ENCODE assay signal across 18 cellular contexts in genomic region chr2:223856021-223856420, GRCh38. TPM values are rescaled to one million over a fixed set of nuclear protein-coding genes. Genes with fewer than 3 reads are reported as not detected.
DNase-seq lines count a peak whose midpoint lies in the region; ATAC-seq and TF ChIP-seq lines count a peak whose summit lies in the region.
"Had no signal": no experiment of that assay in that cellular context is flagged by ENCODE, and none has a peak within 500 bp of the region (broad histone marks: within the 10 kb centered on the region; RNA-seq: fewer than 3 reads in every experiment).

No MANE protein-coding gene starts in this region.

- H3K27me3 ChIP-seq in Caco-2 (replicated peaks; ENCODE audit: control insufficient read depth, insufficient read depth, low read length) (no peaks in the 10 kb centered on the region), psoas muscle (ENCODE audit: insufficient read depth in 3 of 3, low read length in 2 of 3) (no peaks in the 10 kb centered on the region), gastrocnemius medialis (no peaks in the 10 kb centered on the region)

- in situ Hi-C loops in gastrocnemius medialis (cut with MboI; ENCODE audit: low sequenced_read_pairs in 4 of 4) = no loop called here

- CTCF ChIA-PET in Caco-2 (lab: Charles Lee) = interaction anchor here (1.1 kb wide), 1 partner anchor 18 kb away, joined by 4 read pairs; no protein-coding TSS in a partner anchor

- H3K36me3 Mint-ChIP-seq in Caco-2 (ENCODE audit: insufficient read depth, unreplicated experiment) = peaks cover 53% of the 10 kb centered on the region

- WGBS in mesodermal cell (ENCODE audit: insufficient coverage in 2 of 2), 2 experiments = 83% methylated on average over 2 of the region's 2 CpGs; no CpG with 5 or more reads in 1 of the 2 experiments
- WGBS in psoas muscle, 3 donors = 60 to 74% (median 66%) methylated on average over 2 of the region's 2 CpGs

- TF ChIP-seq CTCF in Caco-2 (IDR thresholded peaks at IDR 0.05; ENCODE audit: insufficient read depth in 1 of 2, low read depth in 1 of 2, low read length in 1 of 2, severe bottlenecking in 1 of 2, unreplicated experiment in 1 of 2) = no peak
- TF ChIP-seq CTCF in fibroblast of pulmonary artery (IDR thresholded peaks at IDR 0.05; ENCODE audit: low read length, missing control alignments) = no peak
- TF ChIP-seq CTCF in psoas muscle (IDR thresholded peaks at IDR 0.05) = no peak
- no peak for TF ChIP-seq CTCF in gastrocnemius medialis (IDR thresholded peaks at IDR 0.05 in 4 of 5, conservative IDR thresholded peaks at IDR 0.05 in 1 of 5)

- ATAC-seq in psoas muscle = no peak
- ATAC-seq in gastrocnemius medialis = no peak

- peak overlapping the region; percentile 87 for H3K27ac Mint-ChIP-seq in Caco-2 (ENCODE audit: unreplicated experiment)
- H3K27ac Mint-ChIP-seq: CD4-positive, alpha-beta T cell had no signal

- H3K27ac ChIP-seq in mesodermal cell (ENCODE audit: low read depth, low read length, severe bottlenecking) (peak overlapping the region; percentile 6), psoas muscle (no peak overlapping the region), gastrocnemius medialis (no peak overlapping the region)

- peak; percentile 66 to 77 for DNase-seq in Caco-2
- peak; percentile 27 for DNase-seq in OCI-M1 (lab: John Stamatoyannopoulos, UW)
- peak; percentile 31 for DNase-seq in fibroblast of pulmonary artery (ENCODE audit: low read depth)
- DNase-seq in psoas muscle = no peak
- DNase-seq in cortex of kidney (lab: John Stamatoyannopoulos, UW) = no peak
- no peak for DNase-seq in activated CD8-positive, alpha-beta memory T cell treated with anti-CD3 and anti-CD28 coated beads, Interleukin-2, amount 50 U/mL, for 4 hours
- no peak for DNase-seq in gastrocnemius medialis
- DNase-seq: CD4-positive, alpha-beta T cell; EL; GOT3; KG1; NCI-H1105 treated with DMSO at 0.1 percent for 48 hours; NCI-H1694; NCI-H2081 treated with DMSO at 0.1 percent for 48 hours; NK-92 treated with Interleukin-12 subunit alpha and Interleukin-12 subunit beta, amount 100 ng/mL, for 24 hours; SHP77 had no signal

- intact Hi-C loops in Caco-2 (cut with micrococcal nuclease; ENCODE audit: unreplicated experiment) = loop anchor here (1.0 kb wide), 2 partner anchors 19 to 76 kb away; partner anchors contain the start of gene AP1S3
- intact Hi-C loops in psoas muscle (cut with DNase I) = no loop called here
- intact Hi-C loops in gastrocnemius medialis (cut with DNase I; ENCODE audit: low total_unique reads) = no loop called here

- peaks cover 79% of the 10 kb centered on the region for H3K4me1 Mint-ChIP-seq in Caco-2 (ENCODE audit: low read depth, unreplicated experiment)

- POLR2A ChIA-PET in Caco-2 (lab: Charles Lee) = no interaction called here

- H3K27me3 Mint-ChIP-seq in Caco-2 (ENCODE audit: insufficient read depth, unreplicated experiment) = no peaks in the 10 kb centered on the region
- H3K27me3 Mint-ChIP-seq: CD4-positive, alpha-beta T cell had no signal

- H3K9me3 Mint-ChIP-seq in Caco-2 (ENCODE audit: unreplicated experiment) = peaks cover under 1% of the 10 kb centered on the region
- H3K9me3 Mint-ChIP-seq: CD4-positive, alpha-beta T cell had no signal

- H3K4me3 ChIP-seq in Caco-2 (ENCODE audit: low read depth, low read length) (no peak overlapping the region), fibroblast of pulmonary artery (replicated peaks; ENCODE audit: low read depth, low read length) (no peak overlapping the region), mesodermal cell (ENCODE audit: extremely low read depth, insufficient read depth, low read length, poor library complexity, severe bottlenecking) (no peak overlapping the region), psoas muscle (no peak overlapping the region), gastrocnemius medialis (no peak overlapping the region)
- H3K4me3 ChIP-seq: GM12878 had no signal

- no TSS peak for BruUV-seq in Caco-2 (replicated peaks; lab: Mats Ljungman, UMichigan)

- H3K36me3 ChIP-seq in Caco-2 (ENCODE audit: control insufficient read depth, insufficient read depth, low read length) (no peaks in the 10 kb centered on the region), mesodermal cell (ENCODE audit: control insufficient read depth, insufficient read depth, low read length) (no peaks in the 10 kb centered on the region), psoas muscle (ENCODE audit: insufficient read depth in 1 of 2, low read depth in 1 of 2) (no peaks in the 10 kb centered on the region), gastrocnemius medialis (no peaks in the 10 kb centered on the region)

- TF ChIP-seq POLR2A in gastrocnemius medialis (IDR thresholded peaks at IDR 0.05) = no peak

- H3K4me3 Mint-ChIP-seq in Caco-2 (ENCODE audit: unreplicated experiment) = peak overlapping the region; percentile 48
- H3K4me3 Mint-ChIP-seq: CD4-positive, alpha-beta T cell had no signal

- H3K4me1 ChIP-seq in Caco-2 (peaks cover 96% of the 10 kb centered on the region), mesodermal cell (ENCODE audit: control insufficient read depth, insufficient read depth, low read length, poor library complexity, severe bottlenecking) (peaks cover 16% of the 10 kb centered on the region), psoas muscle (no peaks in the 10 kb centered on the region), gastrocnemius medialis (no peaks in the 10 kb centered on the region)

- H3K9me3 ChIP-seq in Caco-2 (peaks cover 3% of the 10 kb centered on the region), mesodermal cell (ENCODE audit: control insufficient read depth, low read length) (no peaks in the 10 kb centered on the region), psoas muscle (no peaks in the 10 kb centered on the region), gastrocnemius medialis (no peaks in the 10 kb centered on the region)

RNA-seq across cellular contexts. Expression of gene AP1S3, which starts 18.6 kb away (rescaled TPM):
- total RNA-seq in Caco-2 (2022) = 180 TPM in 2 replicates
- polyA plus RNA-seq in mesodermal cell (2013, experiment 1 of 2) = 0.63 TPM
- 1.4 TPM for polyA plus RNA-seq in mesodermal cell (2013, experiment 2 of 2)
- under 1 TPM in 3 of 4 donors, not detected in 1; 0.10 to 0.69 (median 0.44) TPM for total RNA-seq in psoas muscle
- under 1 TPM in 2 of 3 donors, not detected in 1; 0.05 to 0.08 TPM for polyA plus RNA-seq in psoas muscle
- total RNA-seq in gastrocnemius medialis = under 1 TPM in 1 of 4 donors, not detected in 3; 0.20 TPM

Comparison
In these comparisons a context has a peak if more than half of its experiments do, and no peak if none do; other contexts are left out.
1. DNase-seq: peak in Caco-2 (2 of 2), OCI-M1 (single experiment) and fibroblast of pulmonary artery (single experiment); none in psoas muscle (0 of 2), cortex of kidney (single experiment), activated CD8-positive, alpha-beta memory T cell treated with anti-CD3 and anti-CD28 coated beads, Interleukin-2, amount 50 U/mL, for 4 hours (single experiment) and gastrocnemius medialis (0 of 2).
2. RNA of gene AP1S3, which starts 18.6 kb away (total RNA-seq): 180 TPM in Caco-2; 0.10 to 0.69 TPM in psoas muscle and 0.20 TPM in gastrocnemius medialis; every median in the first group is over 100 times any median in the second.